In genomic region chr10:121306159-121306673, GRCh38 we compare ENCODE assay signal across 23 cellular contexts.
"Had no signal": no experiment of that assay in that cellular context is flagged by ENCODE, and none has a peak within 500 bp of the region (broad histone marks: within the 10 kb centered on the region; RNA-seq: fewer than 3 reads in every experiment).

No MANE protein-coding gene starts in this region.

- H3K36me3 ChIP-seq: neural progenitor cell, ovary, right lobe of liver, sigmoid colon, stomach, thoracic aorta, thyroid gland, tibial nerve, upper lobe of left lung, vagina had no signal

- H3K4me3 ChIP-seq: neural progenitor cell, ovary, psoas muscle, right lobe of liver, sigmoid colon, stomach, thoracic aorta, thyroid gland, tibial nerve, upper lobe of left lung, vagina had no signal

- H3K9me3 ChIP-seq: ovary, psoas muscle, right lobe of liver, sigmoid colon, stomach, thoracic aorta, thyroid gland, tibial nerve, upper lobe of left lung, vagina had no signal

- H3K79me2 ChIP-seq: parathyroid adenoma had no signal

- H3K4me1 ChIP-seq: parathyroid adenoma, psoas muscle, stomach, tibial nerve, upper lobe of left lung, vagina had no signal

- DNase-seq: occipital lobe; ovary; posterior cingulate gyrus; psoas muscle; right cardiac atrium; right lobe of liver; sigmoid colon; small intestine; stimulated activated CD4-positive, alpha-beta T cell treated with anti-CD3 and anti-CD28 coated beads, Interleukin-15, amount 100 ng/mL, for 24 hours; stimulated activated CD4-positive, alpha-beta T cell treated with anti-CD3 and anti-CD28 coated beads, Interleukin-2, amount 100 ng/mL, for 24 hours; stimulated activated CD4-positive, alpha-beta T cell treated with anti-CD3 and anti-CD28 coated beads, Interleukin-2, amount 100 ng/mL, for 48 hours; stimulated activated CD4-positive, alpha-beta T cell treated with anti-CD3 and anti-CD28 coated beads, Interleukin-4, amount 100 ng/mL, for 24 hours; stimulated activated naive B cell treated with anti-CD40 and anti-IgM and Interleukin-4, amounts not matched to agents 10 μg/mL and 1 μg/mL and 100 μg/mL, for 72 hours; stimulated activated naive CD4-positive, alpha-beta T cell treated with Interleukin-2 at 50 U/mL for 16 hours; stomach; thyroid gland; trophoblast cell; upper lobe of left lung had no signal

- H3K4me2 ChIP-seq: neural progenitor cell had no signal

- H3K27me3 ChIP-seq: neural progenitor cell, ovary, right lobe of liver, sigmoid colon, thyroid gland, tibial nerve, upper lobe of left lung, vagina had no signal

- H3K27ac ChIP-seq: neural progenitor cell, ovary, parathyroid adenoma, psoas muscle, right lobe of liver, stomach, thoracic aorta, thyroid gland, tibial nerve, upper lobe of left lung, vagina had no signal

- H3K9ac ChIP-seq: neural progenitor cell, parathyroid adenoma had no signal

- H2AFZ ChIP-seq: neural progenitor cell, parathyroid adenoma had no signal
